In genomic region chr11:108466405-108466804, GRCh38 we compare ENCODE assay signal across 9 cellular contexts. TPM values are rescaled to one million over a fixed set of nuclear protein-coding genes. Genes with fewer than 3 reads are reported as not detected.
DNase-seq lines count a peak whose midpoint lies in the region; ATAC-seq and TF ChIP-seq lines count a peak whose summit lies in the region.
"Had no signal": no experiment of that assay in that cellular context is flagged by ENCODE, and none has a peak within 500 bp of the region (broad histone marks: within the 10 kb centered on the region; RNA-seq: fewer than 3 reads in every experiment).

No MANE protein-coding gene starts in this region.

- H3K36me3 ChIP-seq in spleen = no peaks in the 10 kb centered on the region

- TF ChIP-seq CTCF in HFF-Myc (IDR thresholded peaks at IDR 0.05; ENCODE audit: low read depth, low read length, missing control alignments) = no peak
- TF ChIP-seq CTCF in activated CD8-positive, alpha-beta T cell treated with anti-CD3 and anti-CD28 coated beads for 36 hours (IDR thresholded peaks at IDR 0.05) = no peak
- no peak for TF ChIP-seq CTCF in spleen (IDR thresholded peaks at IDR 0.05 in 8 of 11, conservative IDR thresholded peaks at IDR 0.05 in 3 of 11)

- DNase-seq in HFF-Myc (ENCODE audit: extremely low read depth, low read depth) (no peak), spleen (no peak), HK-2 (ENCODE audit: unreplicated experiment) (no peak), medulla oblongata (ENCODE audit: extremely low spot score) (no peak)
- no peak for DNase-seq in activated CD8-positive, alpha-beta T cell treated with anti-CD3 and anti-CD28 coated beads for 36 hours
- DNase-seq: amniotic stem cell had no signal

- H3K9me3 ChIP-seq in spleen = no peaks in the 10 kb centered on the region

- CTCF ChIA-PET in activated CD8-positive, alpha-beta T cell treated with anti-CD3 and anti-CD28 coated beads for 36 hours (lab: Charles Lee) = no interaction called here

- H3K9me3 Mint-ChIP-seq in activated CD8-positive, alpha-beta T cell treated with anti-CD3 and anti-CD28 coated beads for 36 hours = no peaks in the 10 kb centered on the region

- no peak for TF ChIP-seq POLR2A in spleen (IDR thresholded peaks at IDR 0.05)

- peaks cover 0 to 25% (median 17%) of the 10 kb centered on the region in 6 donors for H3K4me1 ChIP-seq in spleen

- 54 to 55% (median 54%) methylated on average over 7 of the region's 7 CpGs for WGBS in spleen, 5 donors

- ATAC-seq in activated CD8-positive, alpha-beta T cell treated with anti-CD3 and anti-CD28 coated beads for 36 hours = no peak
- ATAC-seq in GM21576 (IDR thresholded peaks at IDR 0.05; ENCODE audit: unreplicated experiment) (no peak), HG03095 (IDR thresholded peaks at IDR 0.05; ENCODE audit: unreplicated experiment) (no peak)

- peak overlapping the region; percentile 78 for H3K4me3 ChIP-seq in HFF-Myc (replicated peaks; ENCODE audit: low read depth, low read length)
- H3K4me3 ChIP-seq in iPS-11a (ENCODE audit: low read depth, low read length) = peak overlapping the region; percentile 85
- peak overlapping the region; percentile 41 to 67 (median 52) for H3K4me3 ChIP-seq in spleen

- POLR2A ChIA-PET in activated CD8-positive, alpha-beta T cell treated with anti-CD3 and anti-CD28 coated beads for 36 hours (lab: Charles Lee) = interaction anchor here (0.7 to 1.0 kb wide), 2 partner anchors 31 to 244 kb away, joined by 3 read pairs; partner anchors contain the start of genes ATM and NPAT

- H3K27ac ChIP-seq in spleen = peak overlapping the region; percentile 90 to 98 (median 96)

- H3K36me3 Mint-ChIP-seq in activated CD8-positive, alpha-beta T cell treated with anti-CD3 and anti-CD28 coated beads for 36 hours (ENCODE audit: low read depth) = no peaks in the 10 kb centered on the region

- no peaks in the 10 kb centered on the region for H3K27me3 Mint-ChIP-seq in activated CD8-positive, alpha-beta T cell treated with anti-CD3 and anti-CD28 coated beads for 36 hours

- H3K4me1 Mint-ChIP-seq in activated CD8-positive, alpha-beta T cell treated with anti-CD3 and anti-CD28 coated beads for 36 hours (ENCODE audit: low read depth) = no peaks in the 10 kb centered on the region

- intact Hi-C loops in activated CD8-positive, alpha-beta T cell treated with anti-CD3 and anti-CD28 coated beads for 36 hours (cut with micrococcal nuclease) = loop anchor here (2.0 kb wide), 2 partner anchors 126 to 244 kb away; partner anchors contain the start of genes ATM, EXPH5 and NPAT
- intact Hi-C loops in spleen (cut with DNase I; ENCODE audit: low total_unique reads) = no loop called here

- no peaks in the 10 kb centered on the region for H3K27me3 ChIP-seq in spleen (replicated peaks in 1 of 7)

- H3K27ac Mint-ChIP-seq in activated CD8-positive, alpha-beta T cell treated with anti-CD3 and anti-CD28 coated beads for 36 hours = peak overlapping the region; percentile 98

- H3K4me3 Mint-ChIP-seq in activated CD8-positive, alpha-beta T cell treated with anti-CD3 and anti-CD28 coated beads for 36 hours = peak overlapping the region; percentile 92

RNA-seq across cellular contexts. Expression of gene C11orf65, which starts 0.9 kb away (rescaled TPM):
- 1 to 10 TPM; 1.1 to 2.3 TPM for total RNA-seq in activated CD8-positive, alpha-beta T cell treated with anti-CD3 and anti-CD28 coated beads for 36 hours
- total RNA-seq in spleen = 1 to 10 TPM in 1 of 7 donors, under 1 TPM in 5, not detected in 1; 0.27 to 1.0 (median 0.73) TPM
- under 1 TPM; 0.22 to 0.59 (median 0.26) TPM for polyA plus RNA-seq in spleen

RNA-seq across cellular contexts. Expression of gene POGLUT3, which starts 31.8 kb away (rescaled TPM):
- 10 to 100 TPM; 12.4 to 14.2 TPM for total RNA-seq in activated CD8-positive, alpha-beta T cell treated with anti-CD3 and anti-CD28 coated beads for 36 hours
- 10 to 100 TPM in 6 of 7 donors, 1 to 10 TPM in 1; 7.8 to 21.0 (median 18.2) TPM for total RNA-seq in spleen
- 1 to 10 TPM; 3.0 to 5.8 (median 3.9) TPM for polyA plus RNA-seq in spleen
